In the genomic region with DNA sequence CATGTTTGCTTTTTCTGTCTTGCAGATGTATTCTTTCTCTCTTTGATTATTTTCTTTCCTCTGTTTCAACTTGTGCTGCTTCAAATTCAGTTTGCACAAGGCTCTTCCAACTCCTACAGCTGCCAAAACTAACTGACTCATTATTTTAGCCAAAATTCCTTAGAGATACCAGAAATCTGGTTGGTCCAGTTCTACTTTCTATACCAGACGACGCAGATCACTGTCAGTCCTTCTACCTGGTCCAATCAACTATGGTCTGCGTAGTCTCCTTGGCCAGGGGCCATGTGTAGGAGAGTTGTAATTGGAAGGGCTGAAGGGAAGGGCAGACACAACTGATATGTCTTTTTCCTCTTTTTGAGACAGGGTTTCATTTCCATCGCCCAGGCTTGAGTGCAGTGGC, we compare ENCODE assay signal across 18 cellular contexts. TPM values are rescaled to one million over a fixed set of nuclear protein-coding genes. Genes with fewer than 3 reads are reported as not detected.
A peak's percentile ranks its signal among the peaks of the same experiment; 100 is the strongest.
DNase-seq lines count a peak whose midpoint lies in the region; ATAC-seq and TF ChIP-seq lines count a peak whose summit lies in the region.
"Had no signal": no experiment of that assay in that cellular context is flagged by ENCODE, and none has a peak within 500 bp of the region (broad histone marks: within the 10 kb centered on the region; RNA-seq: fewer than 3 reads in every experiment).

No MANE protein-coding gene starts in this region.

- peak; percentile 65 for ATAC-seq in left ventricle myocardium superior
- no peak for ATAC-seq in activated CD8-positive, alpha-beta T cell treated with anti-CD3 and anti-CD28 coated beads for 36 hours

- TF ChIP-seq CTCF in choroid plexus epithelial cell (conservative IDR thresholded peaks at IDR 0.05; ENCODE audit: low read depth, low read length) (no peak), tibial artery (IDR thresholded peaks at IDR 0.05) (no peak)
- TF ChIP-seq CTCF in activated CD8-positive, alpha-beta T cell treated with anti-CD3 and anti-CD28 coated beads for 36 hours (IDR thresholded peaks at IDR 0.05), result no peak

- H3K36me3 ChIP-seq in tibial artery, result no peaks in the 10 kb centered on the region
- H3K36me3 ChIP-seq: WERI-Rb-1 had no signal

- no peak overlapping the region for H3K4me3 ChIP-seq in choroid plexus epithelial cell (ENCODE audit: low read depth, low read length)
- peak overlapping the region; percentile 16 to 40 for H3K4me3 ChIP-seq in tibial artery

- no peaks in the 10 kb centered on the region for H3K9me3 ChIP-seq in tibial artery

- intact Hi-C loops in left ventricle myocardium superior (cut with micrococcal nuclease), result no loop called here
- intact Hi-C loops in tibial artery (cut with DNase I; ENCODE audit: low total_unique reads), result no loop called here
- intact Hi-C loops in activated CD8-positive, alpha-beta T cell treated with anti-CD3 and anti-CD28 coated beads for 36 hours (cut with micrococcal nuclease), result loop anchor here (10.0 kb wide), 1 partner anchor 522 kb away; the partner anchor contains the start of gene CD274

- peaks cover 1% of the 10 kb centered on the region for H3K36me3 Mint-ChIP-seq in activated CD8-positive, alpha-beta T cell treated with anti-CD3 and anti-CD28 coated beads for 36 hours (ENCODE audit: low read depth)

- no peaks in the 10 kb centered on the region for H3K27me3 ChIP-seq in tibial artery
- H3K27me3 ChIP-seq: dorsolateral prefrontal cortex had no signal

- no peak overlapping the region for H3K27ac Mint-ChIP-seq in activated CD8-positive, alpha-beta T cell treated with anti-CD3 and anti-CD28 coated beads for 36 hours
- H3K27ac Mint-ChIP-seq: CD4-positive, CD25-positive, alpha-beta regulatory T cell had no signal

- H3K4me1 Mint-ChIP-seq in activated CD8-positive, alpha-beta T cell treated with anti-CD3 and anti-CD28 coated beads for 36 hours (ENCODE audit: low read depth), result peaks cover 28% of the 10 kb centered on the region
- H3K4me1 Mint-ChIP-seq: neural crest cell had no signal

- POLR2A ChIA-PET in activated CD8-positive, alpha-beta T cell treated with anti-CD3 and anti-CD28 coated beads for 36 hours (lab: Charles Lee), result interaction anchor here (5.0 kb wide), 1 partner anchor 53 kb away, joined by 17 read pairs; the partner anchor contains the start of gene JAK2

- peaks cover 0 to 80% (median 36%) of the 10 kb centered on the region in 4 donors for H3K4me1 ChIP-seq in tibial artery

- DNase-seq in NCI-H2196 (lab: John Stamatoyannopoulos, UW; ENCODE audit: unreplicated experiment) (peak; percentile 29), NCI-H2196 treated with DMSO at 0.1 percent for 48 hours (lab: John Stamatoyannopoulos, UW; ENCODE audit: unreplicated experiment) (no peak), choroid plexus epithelial cell (ENCODE audit: low read depth) (peak; percentile 56), left ventricle myocardium superior (no peak), tibial artery (no peak), NCI-H1105 treated with DMSO at 0.1 percent for 48 hours (lab: John Stamatoyannopoulos, UW) (no peak), NCI-H69 (lab: John Stamatoyannopoulos, UW) (no peak)
- no peak for DNase-seq in activated CD8-positive, alpha-beta T cell treated with anti-CD3 and anti-CD28 coated beads for 36 hours
- DNase-seq: 8988T; activated gamma-delta T cell treated with Interleukin-2 at 50 U/mL for 16 hours; aorta; CD4-positive, CD25-positive, alpha-beta regulatory T cell; KBM-7; NCI-H524; stimulated activated CD4-positive, alpha-beta T cell treated with anti-CD3 and anti-CD28 coated beads, Interleukin-1b, Interleukin-23, amount 100 ng/mL, for 48 hours; WERI-Rb-1 had no signal

- H3K9me3 Mint-ChIP-seq in activated CD8-positive, alpha-beta T cell treated with anti-CD3 and anti-CD28 coated beads for 36 hours, result no peaks in the 10 kb centered on the region
- H3K9me3 Mint-ChIP-seq: neural crest cell had no signal

- peak overlapping the region; percentile 60 to 63 for H3K27ac ChIP-seq in tibial artery
- H3K27ac ChIP-seq: WERI-Rb-1 had no signal

- H3K4me3 Mint-ChIP-seq in activated CD8-positive, alpha-beta T cell treated with anti-CD3 and anti-CD28 coated beads for 36 hours, result no peak overlapping the region
- H3K4me3 Mint-ChIP-seq: CD4-positive, CD25-positive, alpha-beta regulatory T cell; neural crest cell had no signal

- H3K27me3 Mint-ChIP-seq in activated CD8-positive, alpha-beta T cell treated with anti-CD3 and anti-CD28 coated beads for 36 hours, result no peaks in the 10 kb centered on the region
- H3K27me3 Mint-ChIP-seq: CD4-positive, CD25-positive, alpha-beta regulatory T cell had no signal

- CTCF ChIA-PET in activated CD8-positive, alpha-beta T cell treated with anti-CD3 and anti-CD28 coated beads for 36 hours (lab: Charles Lee), result interaction anchor here (1.2 to 1.4 kb wide), 2 partner anchors 9 to 54 kb away, joined by 3 to 5 read pairs; no protein-coding TSS in a partner anchor

RNA-seq across cellular contexts. Expression of gene JAK2, which starts 51.9 kb away (rescaled TPM):
- total RNA-seq in left ventricle myocardium superior, result 21.5 TPM
- 10 to 100 TPM; 28.4 to 29.0 TPM for total RNA-seq in activated CD8-positive, alpha-beta T cell treated with anti-CD3 and anti-CD28 coated beads for 36 hours

Comparison
In these comparisons a context has a peak if more than half of its experiments do, and no peak if none do; other contexts are left out.
1. DNase-seq: peak in NCI-H2196 (single experiment) and choroid plexus epithelial cell (single experiment); none in NCI-H2196 treated with DMSO at 0.1 percent for 48 hours (single experiment), left ventricle myocardium superior (single experiment), tibial artery (0 of 2), NCI-H1105 treated with DMSO at 0.1 percent for 48 hours (single experiment), activated CD8-positive, alpha-beta T cell treated with anti-CD3 and anti-CD28 coated beads for 36 hours (single experiment) and NCI-H69 (single experiment).